ENCODE assay signal across 16 cellular contexts in the genomic region with DNA sequence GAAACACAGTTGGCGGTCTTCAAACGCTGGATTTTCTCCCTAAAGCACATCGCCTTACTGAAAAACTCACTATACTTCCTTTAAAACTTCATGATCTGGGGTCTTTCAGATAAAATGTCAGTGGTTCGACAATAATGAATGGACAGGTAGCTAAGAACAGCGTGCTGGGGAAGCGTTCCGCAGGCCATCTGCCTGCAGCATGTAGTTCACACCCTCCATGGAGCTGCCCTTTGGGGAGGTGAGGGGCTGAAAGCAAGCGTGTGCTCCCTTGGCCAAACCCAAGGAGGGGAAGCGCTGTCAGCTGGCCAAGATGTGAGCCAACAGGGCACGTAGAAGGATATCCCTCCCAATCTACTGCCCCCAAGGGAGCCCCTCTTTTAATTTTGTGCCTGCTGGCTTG. TPM values are rescaled to one million over a fixed set of nuclear protein-coding genes. Genes with fewer than 3 reads are reported as not detected.
A peak's percentile ranks its signal among the peaks of the same experiment; 100 is the strongest.
DNase-seq lines count a peak whose midpoint lies in the region; ATAC-seq and TF ChIP-seq lines count a peak whose summit lies in the region.
"Had no signal": no experiment of that assay in that cellular context is flagged by ENCODE, and none has a peak within 500 bp of the region (broad histone marks: within the 10 kb centered on the region; RNA-seq: fewer than 3 reads in every experiment).

No MANE protein-coding gene starts in this region.

- H3K9me3 ChIP-seq in right atrium auricular region (no peaks in the 10 kb centered on the region), KOPT-K1 (ENCODE audit: insufficient read depth, low read length, poor library complexity, severe bottlenecking) (no peaks in the 10 kb centered on the region), iPS-15b (ENCODE audit: control insufficient read depth, insufficient read depth, low read length) (no peaks in the 10 kb centered on the region), neuronal stem cell (replicated peaks in 1 of 2; ENCODE audit: control insufficient read depth in 2 of 2, insufficient read depth in 1 of 2, low read depth in 1 of 2, low read length in 2 of 2) (no peaks in the 10 kb centered on the region), mammary epithelial cell (replicated peaks; ENCODE audit: insufficient read depth, low read length) (no peaks in the 10 kb centered on the region)

- CTCF ChIA-PET in mammary epithelial cell (lab: Charles Lee; ENCODE audit: low non-redundant PET), result no interaction called here

- H2BK5ac ChIP-seq in neuronal stem cell (ENCODE audit: low read length), result no peak overlapping the region

- no peak overlapping the region for H3K14ac ChIP-seq in neuronal stem cell (ENCODE audit: low read length)

- BruUV-seq in mammary epithelial cell (replicated peaks; lab: Mats Ljungman, UMichigan), result no TSS peak

- no peak overlapping the region for H2BK12ac ChIP-seq in neuronal stem cell (ENCODE audit: low read length)

- H3K27me3 ChIP-seq in right atrium auricular region, result no peaks in the 10 kb centered on the region
- no peaks in the 10 kb centered on the region for H3K27me3 ChIP-seq in iPS-15b (ENCODE audit: control insufficient read depth, insufficient read depth, low read length)
- peaks cover 0 to 3% (median 0%) of the 10 kb centered on the region in 3 experiments for H3K27me3 ChIP-seq in neuronal stem cell (ENCODE audit: control insufficient read depth in 3 of 3, insufficient read depth in 3 of 3, low read depth in 1 of 3, low read length in 3 of 3)
- no peaks in the 10 kb centered on the region for H3K27me3 ChIP-seq in mammary epithelial cell (ENCODE audit: insufficient read depth, low read length)

- no peak overlapping the region for H2AK5ac ChIP-seq in neuronal stem cell (ENCODE audit: low read depth, low read length)

- peaks cover 0 to 72% of the 10 kb centered on the region in 2 donors for H3K4me1 ChIP-seq in right atrium auricular region
- peaks cover 20% of the 10 kb centered on the region for H3K4me1 ChIP-seq in iPS-15b (ENCODE audit: control insufficient read depth, insufficient read depth, low read length)
- peaks cover 6 to 7% of the 10 kb centered on the region in 2 donors for H3K4me1 ChIP-seq in neuronal stem cell (ENCODE audit: control insufficient read depth in 2 of 2, insufficient read depth in 1 of 2, low read depth in 1 of 2, low read length in 2 of 2)
- H3K4me1 ChIP-seq in mammary epithelial cell (ENCODE audit: insufficient read depth, low read length), result no peaks in the 10 kb centered on the region

- no peak overlapping the region for H4K8ac ChIP-seq in neuronal stem cell (ENCODE audit: low read depth, low read length)

- in situ Hi-C loops in mammary epithelial cell (cut with MboI; ENCODE audit: low sequenced_read_pairs in 2 of 2), result no loop called here

- no peaks in the 10 kb centered on the region for H4K20me1 ChIP-seq in mammary epithelial cell (ENCODE audit: insufficient read depth, low read length)

- intact Hi-C loops in cardiac septum (cut with DNase I) (no loop called here), mammary epithelial cell (cut with micrococcal nuclease) (no loop called here)

- no peak overlapping the region for H3K4ac ChIP-seq in neuronal stem cell (ENCODE audit: low read length)

- no peaks in the 10 kb centered on the region for H3K79me1 ChIP-seq in neuronal stem cell (ENCODE audit: low read depth, low read length)

- H3K4me3 ChIP-seq in right atrium auricular region (no peak overlapping the region), iPS-15b (ENCODE audit: low read depth, low read length) (no peak overlapping the region), neuronal stem cell (ENCODE audit: low read length in 2 of 2) (no peak overlapping the region), mammary epithelial cell (replicated peaks in 1 of 3; ENCODE audit: insufficient read depth in 1 of 3, low read depth in 2 of 3, low read length in 3 of 3) (no peak overlapping the region)

- no peak overlapping the region for H4K91ac ChIP-seq in neuronal stem cell (ENCODE audit: low read depth, low read length, poor library complexity)

- no peaks in the 10 kb centered on the region for H3K36me3 ChIP-seq in right atrium auricular region
- H3K36me3 ChIP-seq in KOPT-K1 (ENCODE audit: insufficient read depth, low read length), result no peaks in the 10 kb centered on the region
- no peaks in the 10 kb centered on the region for H3K36me3 ChIP-seq in iPS-15b (ENCODE audit: control insufficient read depth, insufficient read depth, low read length)
- no peaks in the 10 kb centered on the region for H3K36me3 ChIP-seq in neuronal stem cell (replicated peaks in 1 of 2; ENCODE audit: control insufficient read depth in 2 of 2, insufficient read depth in 2 of 2, low read length in 2 of 2)
- no peaks in the 10 kb centered on the region for H3K36me3 ChIP-seq in mammary epithelial cell (ENCODE audit: insufficient read depth, low read length)

- peak overlapping the region; percentile 33 to 89 for H3K27ac ChIP-seq in right atrium auricular region
- H3K27ac ChIP-seq in KOPT-K1 (ENCODE audit: low read depth, low read length, poor library complexity, severe bottlenecking), result peak overlapping the region; percentile 37
- no peak overlapping the region for H3K27ac ChIP-seq in neuronal stem cell (replicated peaks; ENCODE audit: low read length)
- no peak overlapping the region for H3K27ac ChIP-seq in mammary epithelial cell (ENCODE audit: insufficient read depth, low read depth, low read length)

- H3K9ac ChIP-seq in iPS-15b (ENCODE audit: low read depth, low read length), result peak overlapping the region; percentile 8
- H3K9ac ChIP-seq in neuronal stem cell (ENCODE audit: low read depth, low read length, poor library complexity), result no peak overlapping the region
- no peak overlapping the region for H3K9ac ChIP-seq in mammary epithelial cell (ENCODE audit: insufficient read depth, low read length)

- dilution Hi-C loops in mammary epithelial cell (cut with HindIII; ENCODE audit: low sequenced_read_pairs), result no loop called here

- H2AFZ ChIP-seq in neuronal stem cell (ENCODE audit: low read length) (no peak overlapping the region), mammary epithelial cell (ENCODE audit: low read depth, low read length) (no peak overlapping the region)

- no CpG with 5 or more reads among the region's 10 CpGs for WGBS in neuronal stem cell (ENCODE audit: extremely low coverage in 2 of 2, insufficient read length in 2 of 2, insufficient replicate concordance in 1 of 2), 2 donors
- WGBS in mammary epithelial cell (ENCODE audit: low coverage, missing lambda C conversion rate), result 86% methylated on average over 10 of the region's 10 CpGs

- no peaks in the 10 kb centered on the region for H3K79me2 ChIP-seq in mammary epithelial cell (ENCODE audit: insufficient read depth, low read length)

- H3K4me2 ChIP-seq in neuronal stem cell (ENCODE audit: insufficient read depth, low read length, poor library complexity, severe bottlenecking) (no peak overlapping the region), mammary epithelial cell (ENCODE audit: insufficient read depth, low read depth, low read length) (no peak overlapping the region)

- no peak overlapping the region for H2BK15ac ChIP-seq in neuronal stem cell (ENCODE audit: low read length)

- peak overlapping the region; percentile 80 for H3K23ac ChIP-seq in neuronal stem cell (ENCODE audit: low read depth, low read length, poor library complexity)

- no peak for TF ChIP-seq CTCF in right atrium auricular region (IDR thresholded peaks at IDR 0.05)
- no peak for TF ChIP-seq CTCF in mammary epithelial cell (conservative IDR thresholded peaks at IDR 0.05 in 1 of 2, IDR thresholded peaks at IDR 0.05 in 1 of 2; ENCODE audit: extremely low read depth in 1 of 2, insufficient read depth in 1 of 2, low read depth in 1 of 2, low read length in 2 of 2)

- no peak overlapping the region for H2BK120ac ChIP-seq in neuronal stem cell (ENCODE audit: low read depth, low read length)

- ATAC-seq in HG03342 (IDR thresholded peaks at IDR 0.05; ENCODE audit: unreplicated experiment), result no peak
- ATAC-seq: HepG2 had no signal

- peak overlapping the region; percentile 53 for H3K18ac ChIP-seq in neuronal stem cell (ENCODE audit: low read length)

- DNase-seq in right atrium auricular region (ENCODE audit: low spot score), result no peak
- DNase-seq in cardiac septum (ENCODE audit: low spot score), result no peak
- no peak for DNase-seq in neuronal stem cell (ENCODE audit: low spot score)
- DNase-seq in middle frontal gyrus (ENCODE audit: extremely low spot score, low spot score), result no peak
- DNase-seq in mammary epithelial cell, result no peak
- DNase-seq: 8988T; CD4-positive, CD25-positive, alpha-beta regulatory T cell; CD8-positive, alpha-beta memory T cell; COR-L47; GDM1; GOT3; H9 had no signal

RNA-seq across cellular contexts. Expression of a gene that starts 20.8 kb away (rescaled TPM):
- total RNA-seq in right atrium auricular region, result 1 to 10 TPM; 1.0 to 3.6 TPM
- total RNA-seq in cardiac septum, result 0.51 TPM
- polyA plus RNA-seq in neuronal stem cell (2013, experiment 1 of 2), result 0.07 TPM
- polyA plus RNA-seq in neuronal stem cell (2013, experiment 2 of 2), result 0.08 TPM
- under 1 TPM; 0.31 to 0.33 TPM for total RNA-seq in mammary epithelial cell
- 0.12 TPM for polyA plus RNA-seq in mammary epithelial cell
- not detected for polyA minus RNA-seq in mammary epithelial cell

RNA-seq across cellular contexts. Expression of a gene that starts 35.3 kb away (rescaled TPM):
- total RNA-seq in right atrium auricular region (10 to 100 TPM; 51.9 to 53.5 TPM), cardiac septum (35.2 TPM), mammary epithelial cell (10 to 100 TPM; 43.3 to 46.0 TPM)
- 24.6 TPM for polyA plus RNA-seq in neuronal stem cell (2013, experiment 1 of 2)
- polyA plus RNA-seq in neuronal stem cell (2013, experiment 2 of 2), result 24.2 TPM
- 58.5 TPM for polyA plus RNA-seq in mammary epithelial cell
- polyA minus RNA-seq in mammary epithelial cell, result 44.7 TPM

Comparison
In these comparisons a context has a peak if more than half of its experiments do, and no peak if none do; other contexts are left out.
1. H3K27ac ChIP-seq: peak in right atrium auricular region (2 of 2) and KOPT-K1 (single experiment); none in neuronal stem cell (single experiment) and mammary epithelial cell (single experiment).